Comparison of ENCODE assay signal across 11 cellular contexts in genomic region chr3:38574411-38575278, GRCh38.
DNase-seq lines count a peak whose midpoint lies in the region; ATAC-seq, FAIRE-seq and TF ChIP-seq lines count a peak whose summit lies in the region.
"Had no signal": no experiment of that assay in that cellular context is flagged by ENCODE, and none has a peak within 500 bp of the region (broad histone marks: within the 10 kb centered on the region; RNA-seq: fewer than 3 reads in every experiment).

No MANE protein-coding gene starts in this region.

- no peaks in the 10 kb centered on the region for H3K27me3 ChIP-seq in sigmoid colon

- H3K9me3 ChIP-seq in sigmoid colon: peaks cover 0 to 4% (median 1%) of the 10 kb centered on the region in 4 donors
- H3K9me3 ChIP-seq: mucosa of descending colon had no signal

- TF ChIP-seq CTCF in fibroblast of the aortic adventitia (IDR thresholded peaks at IDR 0.05; ENCODE audit: insufficient read depth, low read length) (no peak), sigmoid colon (IDR thresholded peaks at IDR 0.05) (no peak)

- no peak for TF ChIP-seq POLR2A in H54 (IDR thresholded peaks at IDR 0.05; ENCODE audit: low read depth, low read length)
- TF ChIP-seq POLR2A in sigmoid colon (IDR thresholded peaks at IDR 0.05): no peak

- H3K27ac ChIP-seq in sigmoid colon: no peak overlapping the region
- H3K27ac ChIP-seq: RWPE1 had no signal

- H3K4me1 ChIP-seq in sigmoid colon: no peaks in the 10 kb centered on the region

- no peaks in the 10 kb centered on the region for H3K36me3 ChIP-seq in sigmoid colon

- DNase-seq in H54 (ENCODE audit: insufficient read length, low spot score): peak; percentile 21
- DNase-seq in NCI-H1694 treated with DMSO at 0.1 percent for 48 hours (lab: John Stamatoyannopoulos, UW): peak; percentile 5
- DNase-seq in fibroblast of the aortic adventitia (ENCODE audit: low read depth): peak; percentile 77
- DNase-seq in sigmoid colon: peak; percentile 18
- no peak for DNase-seq in NCI-H1048 (lab: John Stamatoyannopoulos, UW)
- DNase-seq in NCI-H2196 treated with DMSO at 0.1 percent for 48 hours (lab: John Stamatoyannopoulos, UW; ENCODE audit: unreplicated experiment): no peak
- DNase-seq: COR-L47, NCI-H69 had no signal

- no peak for ATAC-seq in HG02678 (IDR thresholded peaks at IDR 0.05; ENCODE audit: unreplicated experiment)
- ATAC-seq: mucosa of descending colon had no signal

- TF ChIP-seq EP300 in sigmoid colon (IDR thresholded peaks at IDR 0.05): no peak

- WGBS in sigmoid colon, 2 donors: 76 to 81% methylated on average over 6 of the region's 6 CpGs

- FAIRE-seq in H54 (lab: Jason Lieb, UNC): no peak

- intact Hi-C loops in sigmoid colon (cut with DNase I): no loop called here

- H3K4me3 ChIP-seq in fibroblast of the aortic adventitia (ENCODE audit: low read depth, low read length): no peak overlapping the region
- no peak overlapping the region for H3K4me3 ChIP-seq in sigmoid colon
- H3K4me3 ChIP-seq: mucosa of descending colon had no signal

Comparison
In these comparisons a context has a peak if more than half of its experiments do, and no peak if none do; other contexts are left out.
1. DNase-seq: peak in H54 (single experiment), NCI-H1694 treated with DMSO at 0.1 percent for 48 hours (single experiment), fibroblast of the aortic adventitia (single experiment) and sigmoid colon (single experiment); none in NCI-H1048 (single experiment) and NCI-H2196 treated with DMSO at 0.1 percent for 48 hours (single experiment).